ENCODE assay signal across 8 cellular contexts in the genomic region with DNA sequence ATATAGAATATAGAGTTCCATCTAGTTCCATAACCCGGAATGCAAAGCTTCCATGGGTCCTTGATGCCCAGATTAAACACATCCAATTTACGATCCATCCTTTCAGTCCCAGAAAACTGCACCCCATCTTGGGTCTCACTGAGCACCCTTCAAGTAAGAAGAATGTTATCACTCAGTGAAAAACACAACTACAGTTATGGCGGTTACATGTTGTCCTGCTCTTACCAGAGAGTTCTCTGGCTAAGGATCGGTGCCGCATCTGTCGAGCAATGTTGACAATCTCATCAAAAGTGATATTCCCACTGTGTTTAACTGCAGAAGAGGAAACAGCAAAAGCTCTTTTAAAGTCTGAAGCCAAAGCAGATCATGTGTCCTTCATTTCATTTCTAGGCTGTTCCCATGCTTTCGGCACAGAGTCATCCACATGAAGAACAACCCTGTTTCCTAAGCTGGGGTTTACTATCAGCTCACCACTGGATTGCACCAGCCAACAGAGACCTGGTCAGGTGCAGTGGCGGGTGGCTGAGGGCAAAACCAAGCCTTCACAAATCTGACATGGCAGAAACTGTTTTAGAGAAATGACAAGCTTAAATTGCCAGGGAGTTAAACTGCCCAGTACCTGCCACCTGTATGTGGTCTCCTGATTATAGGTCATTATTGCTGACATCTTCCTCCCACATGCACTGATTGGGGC. TPM values are rescaled to one million over a fixed set of nuclear protein-coding genes. Genes with fewer than 3 reads are reported as not detected.
A peak's percentile ranks its signal among the peaks of the same experiment; 100 is the strongest.
DNase-seq lines count a peak whose midpoint lies in the region; ATAC-seq and TF ChIP-seq lines count a peak whose summit lies in the region.

No MANE protein-coding gene starts in this region.

- peak overlapping the region; percentile 96; the same call in 1 of the 2 replicates for H3K27ac ChIP-seq in C4-2B

- peak overlapping the region; percentile 94 for H3K27ac Mint-ChIP-seq in HFFc6
- H3K27ac Mint-ChIP-seq in activated naive CD8-positive, alpha-beta T cell treated with anti-CD3 and anti-CD28 coated beads for 36 hours, result peak overlapping the region; percentile 96

- TF ChIP-seq CTCF in C4-2B (conservative IDR thresholded peaks at IDR 0.05) (no peak), HFFc6 (IDR thresholded peaks at IDR 0.05) (no peak)

- DNase-seq in HFFc6, result no peak
- no peak for DNase-seq in activated naive CD8-positive, alpha-beta T cell treated with anti-CD3 and anti-CD28 coated beads for 36 hours
- peak; percentile 9 for DNase-seq in kidney tubule cell (ENCODE audit: low spot score)
- no peak for DNase-seq in activated effector memory CD4-positive, alpha-beta T cell treated with anti-CD3 and anti-CD28 coated beads, Interleukin-2, amount 50 U/mL, for 16 hours
- no peak for DNase-seq in globus pallidus (ENCODE audit: low spot score)
- DNase-seq in nucleus accumbens (lab: John Stamatoyannopoulos, UW), result no peak

- H3K36me3 Mint-ChIP-seq in HFFc6 (ENCODE audit: low read depth), result peaks cover 77% of the 10 kb centered on the region
- H3K36me3 Mint-ChIP-seq in activated naive CD8-positive, alpha-beta T cell treated with anti-CD3 and anti-CD28 coated beads for 36 hours, result peaks cover 81% of the 10 kb centered on the region

- H3K4me1 Mint-ChIP-seq in HFFc6 (ENCODE audit: low read depth), result peaks cover 54% of the 10 kb centered on the region
- peaks cover 41% of the 10 kb centered on the region for H3K4me1 Mint-ChIP-seq in activated naive CD8-positive, alpha-beta T cell treated with anti-CD3 and anti-CD28 coated beads for 36 hours

- H3K9me3 Mint-ChIP-seq in HFFc6, result peaks cover 74% of the 10 kb centered on the region
- H3K9me3 Mint-ChIP-seq in activated naive CD8-positive, alpha-beta T cell treated with anti-CD3 and anti-CD28 coated beads for 36 hours, result peaks cover 21% of the 10 kb centered on the region

- no peak for ATAC-seq in HG03571 (IDR thresholded peaks at IDR 0.05; ENCODE audit: unreplicated experiment)

- H3K4me3 Mint-ChIP-seq in HFFc6, result peak overlapping the region; percentile 97
- H3K4me3 Mint-ChIP-seq in activated naive CD8-positive, alpha-beta T cell treated with anti-CD3 and anti-CD28 coated beads for 36 hours, result peak overlapping the region; percentile 96

- peaks cover 35% of the 10 kb centered on the region for H3K27me3 Mint-ChIP-seq in HFFc6 (ENCODE audit: insufficient read depth)
- H3K27me3 Mint-ChIP-seq in activated naive CD8-positive, alpha-beta T cell treated with anti-CD3 and anti-CD28 coated beads for 36 hours, result peaks cover 18% of the 10 kb centered on the region

RNA-seq across cellular contexts. Expression of a gene that starts 2.9 kb away (rescaled TPM):
- total RNA-seq in HFFc6 (2021; fragmentation: NEBNext Ultra II Directional; extraction: Animal tissue kit (Norgen Biotek cat#: 25700)), result 1,000 to 10,000 TPM in 4 of 6 experiments, 100 to 1,000 TPM in 2; 953 to 1,196 (median 1,072) TPM
- 1,000 to 10,000 TPM; 2,007 to 2,108 TPM for total RNA-seq in activated naive CD8-positive, alpha-beta T cell treated with anti-CD3 and anti-CD28 coated beads for 36 hours

RNA-seq across cellular contexts. Expression of a gene that starts 3.1 kb away (rescaled TPM):
- total RNA-seq in HFFc6 (2021; fragmentation: NEBNext Ultra II Directional; extraction: Animal tissue kit (Norgen Biotek cat#: 25700)), result 10 to 100 TPM; 12.1 to 15.9 (median 13.4) TPM
- total RNA-seq in activated naive CD8-positive, alpha-beta T cell treated with anti-CD3 and anti-CD28 coated beads for 36 hours, result 10 to 100 TPM; 17.7 to 20.7 TPM

RNA-seq across cellular contexts. Expression of a gene that starts 24.1 kb away (rescaled TPM):
- total RNA-seq in HFFc6 (2021; fragmentation: NEBNext Ultra II Directional; extraction: Animal tissue kit (Norgen Biotek cat#: 25700)), result 1 to 10 TPM; 6.7 to 8.5 (median 7.6) TPM
- 1 to 10 TPM; 7.7 to 8.6 TPM for total RNA-seq in activated naive CD8-positive, alpha-beta T cell treated with anti-CD3 and anti-CD28 coated beads for 36 hours

RNA-seq across cellular contexts. Expression of a gene that starts 51.3 kb away (rescaled TPM):
- 10 to 100 TPM; 11.5 to 13.6 (median 12.5) TPM for total RNA-seq in HFFc6 (2021; fragmentation: NEBNext Ultra II Directional; extraction: Animal tissue kit (Norgen Biotek cat#: 25700))
- total RNA-seq in activated naive CD8-positive, alpha-beta T cell treated with anti-CD3 and anti-CD28 coated beads for 36 hours, result 1 to 10 TPM; 1.0 to 1.9 TPM
